Comparison of ENCODE assay signal across 1 cellular context in the genomic region with DNA sequence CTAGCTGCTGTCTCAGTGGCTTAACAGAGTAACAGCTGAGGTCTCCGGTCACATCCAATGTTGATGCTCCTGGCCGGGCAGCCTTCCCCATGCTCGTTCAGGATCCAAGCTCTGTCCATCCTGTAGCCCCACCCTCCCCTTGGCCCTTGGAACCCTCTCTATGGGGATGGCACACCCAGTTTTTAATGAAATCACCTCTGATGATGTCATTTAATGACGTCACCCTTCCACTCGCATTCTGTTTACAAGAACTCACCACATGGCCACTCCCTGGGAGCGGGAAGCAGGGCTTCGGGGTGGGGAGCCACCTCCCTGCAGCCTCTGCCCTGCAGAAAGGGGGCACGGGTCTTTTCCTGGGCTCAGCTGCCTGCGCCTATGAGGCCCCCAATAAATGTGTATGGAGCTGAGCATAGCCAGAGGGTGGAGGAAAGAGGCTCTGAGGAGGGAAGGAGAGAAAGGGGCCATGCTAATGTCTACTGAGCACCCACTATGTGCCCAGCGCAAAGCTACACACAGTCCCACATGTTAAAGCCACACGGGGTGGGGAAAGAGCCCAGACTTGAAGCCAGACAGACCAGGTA.
TF ChIP-seq lines count a peak whose summit lies in the region.

No MANE protein-coding gene starts in this region.

TF ChIP-seq in SK-N-SH, 30 proteins besides CTCF, POLR2A, EP300 and RAD21 (continued from another document):
- TF ChIP-seq, protein P1, sequence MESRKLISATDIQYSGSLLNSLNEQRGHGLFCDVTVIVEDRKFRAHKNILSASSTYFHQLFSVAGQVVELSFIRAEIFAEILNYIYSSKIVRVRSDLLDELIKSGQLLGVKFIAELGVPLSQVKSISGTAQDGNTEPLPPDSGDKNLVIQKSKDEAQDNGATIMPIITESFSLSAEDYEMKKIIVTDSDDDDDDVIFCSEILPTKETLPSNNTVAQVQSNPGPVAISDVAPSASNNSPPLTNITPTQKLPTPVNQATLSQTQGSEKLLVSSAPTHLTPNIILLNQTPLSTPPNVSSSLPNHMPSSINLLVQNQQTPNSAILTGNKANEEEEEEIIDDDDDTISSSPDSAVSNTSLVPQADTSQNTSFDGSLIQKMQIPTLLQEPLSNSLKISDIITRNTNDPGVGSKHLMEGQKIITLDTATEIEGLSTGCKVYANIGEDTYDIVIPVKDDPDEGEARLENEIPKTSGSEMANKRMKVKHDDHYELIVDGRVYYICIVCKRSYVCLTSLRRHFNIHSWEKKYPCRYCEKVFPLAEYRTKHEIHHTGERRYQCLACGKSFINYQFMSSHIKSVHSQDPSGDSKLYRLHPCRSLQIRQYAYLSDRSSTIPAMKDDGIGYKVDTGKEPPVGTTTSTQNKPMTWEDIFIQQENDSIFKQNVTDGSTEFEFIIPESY (IDR thresholded peaks at IDR 0.05; ENCODE audit: borderline replicate concordance, low read depth): no peak
- TF ChIP-seq EZH2phosphoT487 (IDR thresholded peaks at IDR 0.05; ENCODE audit: borderline replicate concordance, low read depth) (no peak), MEF2A (IDR thresholded peaks at IDR 0.05; ENCODE audit: borderline replicate concordance, low read depth) (no peak), GABPA (IDR thresholded peaks at IDR 0.05; ENCODE audit: low read depth) (no peak), MXI1 (IDR thresholded peaks at IDR 0.05; ENCODE audit: low read depth, low read length) (no peak), GATA2 (CRISPR knock-in tag; IDR thresholded peaks at IDR 0.05) (no peak), RFX5 (IDR thresholded peaks at IDR 0.05; ENCODE audit: low read length) (no peak), NFIC (IDR thresholded peaks at IDR 0.05; ENCODE audit: borderline replicate concordance) (no peak), FOXM1 (IDR thresholded peaks at IDR 0.05; ENCODE audit: low read depth) (no peak), SMC3 (IDR thresholded peaks at IDR 0.05; ENCODE audit: low read depth, low read length) (no peak), TAF1 (IDR thresholded peaks at IDR 0.05; ENCODE audit: borderline replicate concordance, low read depth, low read length) (no peak), ELF1 (IDR thresholded peaks at IDR 0.05) (no peak), RXRA (IDR thresholded peaks at IDR 0.05; ENCODE audit: borderline replicate concordance, low read depth) (no peak)
- TF ChIP-seq, protein P2, sequence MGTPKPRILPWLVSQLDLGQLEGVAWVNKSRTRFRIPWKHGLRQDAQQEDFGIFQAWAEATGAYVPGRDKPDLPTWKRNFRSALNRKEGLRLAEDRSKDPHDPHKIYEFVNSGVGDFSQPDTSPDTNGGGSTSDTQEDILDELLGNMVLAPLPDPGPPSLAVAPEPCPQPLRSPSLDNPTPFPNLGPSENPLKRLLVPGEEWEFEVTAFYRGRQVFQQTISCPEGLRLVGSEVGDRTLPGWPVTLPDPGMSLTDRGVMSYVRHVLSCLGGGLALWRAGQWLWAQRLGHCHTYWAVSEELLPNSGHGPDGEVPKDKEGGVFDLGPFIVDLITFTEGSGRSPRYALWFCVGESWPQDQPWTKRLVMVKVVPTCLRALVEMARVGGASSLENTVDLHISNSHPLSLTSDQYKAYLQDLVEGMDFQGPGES (IDR thresholded peaks at IDR 0.05; ENCODE audit: low read depth, low read length): no peak
- TF ChIP-seq, protein P3, sequence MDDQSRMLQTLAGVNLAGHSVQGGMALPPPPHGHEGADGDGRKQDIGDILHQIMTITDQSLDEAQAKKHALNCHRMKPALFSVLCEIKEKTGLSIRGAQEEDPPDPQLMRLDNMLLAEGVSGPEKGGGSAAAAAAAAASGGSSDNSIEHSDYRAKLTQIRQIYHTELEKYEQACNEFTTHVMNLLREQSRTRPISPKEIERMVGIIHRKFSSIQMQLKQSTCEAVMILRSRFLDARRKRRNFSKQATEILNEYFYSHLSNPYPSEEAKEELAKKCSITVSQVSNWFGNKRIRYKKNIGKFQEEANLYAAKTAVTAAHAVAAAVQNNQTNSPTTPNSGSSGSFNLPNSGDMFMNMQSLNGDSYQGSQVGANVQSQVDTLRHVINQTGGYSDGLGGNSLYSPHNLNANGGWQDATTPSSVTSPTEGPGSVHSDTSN (IDR thresholded peaks at IDR 0.05): no peak
- TF ChIP-seq, protein P4, sequence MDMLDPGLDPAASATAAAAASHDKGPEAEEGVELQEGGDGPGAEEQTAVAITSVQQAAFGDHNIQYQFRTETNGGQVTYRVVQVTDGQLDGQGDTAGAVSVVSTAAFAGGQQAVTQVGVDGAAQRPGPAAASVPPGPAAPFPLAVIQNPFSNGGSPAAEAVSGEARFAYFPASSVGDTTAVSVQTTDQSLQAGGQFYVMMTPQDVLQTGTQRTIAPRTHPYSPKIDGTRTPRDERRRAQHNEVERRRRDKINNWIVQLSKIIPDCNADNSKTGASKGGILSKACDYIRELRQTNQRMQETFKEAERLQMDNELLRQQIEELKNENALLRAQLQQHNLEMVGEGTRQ (IDR thresholded peaks at IDR 0.05; ENCODE audit: borderline replicate concordance, low read depth, low read length): no peak
